18 cellular contexts compared by ENCODE assay signal in the genomic region with DNA sequence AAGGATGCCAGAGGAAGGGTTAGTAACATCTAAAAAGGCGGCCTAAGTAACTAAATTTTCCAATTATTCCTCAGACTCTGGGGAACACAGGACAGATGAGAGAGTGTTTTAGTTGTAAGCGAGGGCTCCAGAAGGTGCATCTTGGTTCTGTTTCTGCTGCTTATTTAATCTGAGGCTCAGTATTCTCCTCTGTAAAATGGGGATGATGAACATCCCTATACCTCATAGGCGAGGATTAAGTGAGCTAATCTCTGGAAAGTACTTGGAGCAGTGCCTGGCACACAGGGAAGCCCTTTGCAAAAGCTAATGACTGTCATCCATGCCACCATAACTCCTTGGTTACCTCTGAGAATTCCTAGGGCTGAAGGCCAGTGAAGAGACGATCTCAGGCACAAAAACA.
"Had no signal": no experiment of that assay in that cellular context is flagged by ENCODE, and none has a peak within 500 bp of the region (broad histone marks: within the 10 kb centered on the region; RNA-seq: fewer than 3 reads in every experiment).

No MANE protein-coding gene starts in this region.

- H3K4me1 ChIP-seq: colonic mucosa, gastrocnemius medialis had no signal

- H3K4me3 ChIP-seq: colonic mucosa, gastrocnemius medialis, heart left ventricle, left ventricle myocardium inferior, prostate gland, right atrium auricular region, suprapubic skin, transverse colon, vagina had no signal

- DNase-seq: activated CD4-positive, alpha-beta T cell treated with anti-CD3 and anti-CD28 coated beads, Interleukin-2, amount 10 ng/mL, durations not matched to agents 24 days and 14 days; activated CD8-positive, alpha-beta T cell treated with anti-CD3 and anti-CD28 coated beads for 36 hours; activated naive CD4-positive, alpha-beta T cell treated with anti-CD3 and anti-CD28 coated beads for 36 hours; activated T-cell treated with anti-CD3 and anti-CD28 coated beads, Interleukin-2, amount 50 U/mL, for 4 hours; colonic mucosa; erythroblast; gastrocnemius medialis; heart left ventricle; kidney glomerular epithelial cell; left ventricle myocardium inferior; mammary epithelial cell; stimulated activated naive CD8-positive, alpha-beta T cell treated with anti-CD3 and anti-CD28 coated beads, Interleukin-15, amount 100 ng/mL, for 72 hours; T1000; transverse colon had no signal

- H3K9me3 ChIP-seq: colonic mucosa, gastrocnemius medialis, heart left ventricle, left ventricle myocardium inferior, prostate gland, right atrium auricular region, suprapubic skin, transverse colon, vagina had no signal

- H3K36me3 ChIP-seq: gastrocnemius medialis, prostate gland, transverse colon, vagina had no signal

- H3K27me3 ChIP-seq: colonic mucosa, gastrocnemius medialis, heart left ventricle, right atrium auricular region, suprapubic skin, transverse colon, vagina had no signal

- H3K27ac ChIP-seq: colonic mucosa, gastrocnemius medialis, prostate gland, suprapubic skin, transverse colon, vagina had no signal
